11 cellular contexts compared by ENCODE assay signal in genomic region chr6:28811873-28812272, GRCh38.
DNase-seq lines count a peak whose midpoint lies in the region; ATAC-seq, FAIRE-seq and TF ChIP-seq lines count a peak whose summit lies in the region.
"Had no signal": no experiment of that assay in that cellular context is flagged by ENCODE, and none has a peak within 500 bp of the region (broad histone marks: within the 10 kb centered on the region; RNA-seq: fewer than 3 reads in every experiment).

No MANE protein-coding gene starts in this region.

- H4K20me1 ChIP-seq in astrocyte (ENCODE audit: insufficient read depth, low read length) = no peaks in the 10 kb centered on the region
- no peaks in the 10 kb centered on the region for H4K20me1 ChIP-seq in smooth muscle cell (ENCODE audit: low read depth)

- TF ChIP-seq CTCF in MCF 10A (IDR thresholded peaks at IDR 0.05; ENCODE audit: unreplicated experiment) (no peak), breast epithelium (IDR thresholded peaks at IDR 0.05) (no peak), astrocyte (IDR thresholded peaks at IDR 0.05; ENCODE audit: insufficient read depth, low read depth, low read length) (no peak), gastroesophageal sphincter (IDR thresholded peaks at IDR 0.05) (no peak), smooth muscle cell (IDR thresholded peaks at IDR 0.05; ENCODE audit: borderline replicate concordance, insufficient read depth, poor library complexity, severe bottlenecking) (no peak)

- H3K36me3 Mint-ChIP-seq in MCF 10A (ENCODE audit: insufficient read depth, unreplicated experiment) = peaks cover 14% of the 10 kb centered on the region
- peaks cover 2% of the 10 kb centered on the region for H3K36me3 Mint-ChIP-seq in astrocyte (ENCODE audit: low read depth, unreplicated experiment)
- peaks cover 4 to 14% of the 10 kb centered on the region in 2 donors for H3K36me3 Mint-ChIP-seq in stimulated activated naive B cell treated with anti-CD40 and anti-IgM and Interleukin-4, amounts not matched to agents 10 μg/mL and 1 μg/mL and 100 μg/mL, for 72 hours
- H3K36me3 Mint-ChIP-seq: CD8-positive, alpha-beta T cell had no signal

- CTCF ChIA-PET in MCF 10A (lab: Yijun Ruan, JAX) = interaction anchor here (0.6 to 1.8 kb wide), 5 partner anchors 21 to 1482 kb away, joined by 3 to 4 read pairs (median 3); no protein-coding TSS in a partner anchor

- no peak for TF ChIP-seq EP300 in gastroesophageal sphincter (IDR thresholded peaks at IDR 0.05)

- TF ChIP-seq POLR2A in breast epithelium (IDR thresholded peaks at IDR 0.05) = no peak
- TF ChIP-seq POLR2A in gastroesophageal sphincter (IDR thresholded peaks at IDR 0.05) = no peak

- no peak overlapping the region for H3K27ac Mint-ChIP-seq in MCF 10A (ENCODE audit: low read depth, unreplicated experiment)
- no peak overlapping the region for H3K27ac Mint-ChIP-seq in astrocyte (ENCODE audit: unreplicated experiment)
- H3K27ac Mint-ChIP-seq in stimulated activated naive B cell treated with anti-CD40 and anti-IgM and Interleukin-4, amounts not matched to agents 10 μg/mL and 1 μg/mL and 100 μg/mL, for 72 hours = peak overlapping the region; percentile 6
- H3K27ac Mint-ChIP-seq: CD8-positive, alpha-beta T cell had no signal

- WGBS in gastroesophageal sphincter (ENCODE audit: low coverage in 1 of 2), 2 donors = 0 to 1% methylated on average over 4 to 7 of the region's 7 CpGs
- WGBS in smooth muscle cell (ENCODE audit: low lambda C conversion rate) = 3% methylated on average over 7 of the region's 7 CpGs

- BruUV-seq in MCF 10A (replicated peaks; lab: Mats Ljungman, UMichigan) = no TSS peak

- H3K27me3 Mint-ChIP-seq in MCF 10A (ENCODE audit: insufficient read depth, unreplicated experiment) (no peaks in the 10 kb centered on the region), astrocyte (ENCODE audit: low read depth, unreplicated experiment) (peaks cover 82% of the 10 kb centered on the region)
- peaks cover 90 to 99% of the 10 kb centered on the region in 2 donors for H3K27me3 Mint-ChIP-seq in stimulated activated naive B cell treated with anti-CD40 and anti-IgM and Interleukin-4, amounts not matched to agents 10 μg/mL and 1 μg/mL and 100 μg/mL, for 72 hours

- peaks cover 14% of the 10 kb centered on the region for H3K4me1 Mint-ChIP-seq in MCF 10A (ENCODE audit: insufficient read depth, unreplicated experiment)
- H3K4me1 Mint-ChIP-seq in astrocyte (ENCODE audit: low read depth, unreplicated experiment) = peaks cover 7% of the 10 kb centered on the region
- H3K4me1 Mint-ChIP-seq in stimulated activated naive B cell treated with anti-CD40 and anti-IgM and Interleukin-4, amounts not matched to agents 10 μg/mL and 1 μg/mL and 100 μg/mL, for 72 hours = peaks cover 8 to 10% of the 10 kb centered on the region in 2 donors

- no peaks in the 10 kb centered on the region for H3K79me2 ChIP-seq in astrocyte (ENCODE audit: insufficient read depth, low read length)
- no peaks in the 10 kb centered on the region for H3K79me2 ChIP-seq in smooth muscle cell (ENCODE audit: low read depth)

- H3K9me3 ChIP-seq in breast epithelium (no peaks in the 10 kb centered on the region), astrocyte (ENCODE audit: insufficient read depth, low read depth, low read length) (no peaks in the 10 kb centered on the region), gastroesophageal sphincter (peaks cover 0 to 6% (median 0%) of the 10 kb centered on the region in 3 donors), smooth muscle cell (replicated peaks; ENCODE audit: low read depth) (no peaks in the 10 kb centered on the region)
- H3K9me3 ChIP-seq: mucosa of descending colon had no signal

- no peak for ATAC-seq in stimulated activated naive B cell treated with anti-CD40 and anti-IgM and Interleukin-4, amounts not matched to agents 10 μg/mL and 1 μg/mL and 100 μg/mL, for 72 hours (replicated peaks)
- no peak for ATAC-seq in gastroesophageal sphincter
- ATAC-seq: CD8-positive, alpha-beta T cell; mucosa of descending colon had no signal

- H3K27ac ChIP-seq in breast epithelium (no peak overlapping the region), astrocyte (ENCODE audit: low read depth, low read length) (no peak overlapping the region), gastroesophageal sphincter (no peak overlapping the region), smooth muscle cell (ENCODE audit: low read depth) (no peak overlapping the region)

- H2AFZ ChIP-seq in astrocyte (ENCODE audit: low read depth, low read length) (no peak overlapping the region), smooth muscle cell (ENCODE audit: low read depth) (no peak overlapping the region)

- H3K36me3 ChIP-seq in breast epithelium (no peaks in the 10 kb centered on the region), astrocyte (ENCODE audit: insufficient read depth, low read length) (no peaks in the 10 kb centered on the region), gastroesophageal sphincter (no peaks in the 10 kb centered on the region), smooth muscle cell (ENCODE audit: low read depth) (no peaks in the 10 kb centered on the region)

- peak overlapping the region; percentile 21 for H3K4me3 Mint-ChIP-seq in MCF 10A (ENCODE audit: unreplicated experiment)
- H3K4me3 Mint-ChIP-seq in astrocyte (ENCODE audit: unreplicated experiment) = no peak overlapping the region
- H3K4me3 Mint-ChIP-seq in stimulated activated naive B cell treated with anti-CD40 and anti-IgM and Interleukin-4, amounts not matched to agents 10 μg/mL and 1 μg/mL and 100 μg/mL, for 72 hours = no peak overlapping the region
- H3K4me3 Mint-ChIP-seq: CD8-positive, alpha-beta T cell had no signal

- H3F3A ChIP-seq in smooth muscle cell (ENCODE audit: low read depth) = no peaks in the 10 kb centered on the region

- H3K4me2 ChIP-seq in astrocyte (ENCODE audit: low read length) (peak overlapping the region; percentile 23), smooth muscle cell (no peak overlapping the region)

- DNase-seq in MCF 10A (ENCODE audit: unreplicated experiment) = no peak
- no peak for DNase-seq in breast epithelium (ENCODE audit: low spot score in 2 of 2)
- peak; percentile 5 for DNase-seq in MV-4-11 (lab: John Stamatoyannopoulos, UW)
- peak; percentile 4 for DNase-seq in astrocyte (ENCODE audit: low read depth)
- DNase-seq in stimulated activated naive B cell treated with anti-CD40 and anti-IgM and Interleukin-4, amounts not matched to agents 10 μg/mL and 1 μg/mL and 100 μg/mL, for 72 hours = no peak
- DNase-seq in NCI-H774 (lab: John Stamatoyannopoulos, UW) = no peak
- no peak for DNase-seq in smooth muscle cell (lab: John Stamatoyannopoulos, UW; ENCODE audit: unreplicated experiment)
- DNase-seq: CD8-positive, alpha-beta T cell; mucosa of descending colon; NCI-H1436 treated with DMSO at 0.1 percent for 48 hours had no signal

- FAIRE-seq in astrocyte (lab: Jason Lieb, UNC) = no peak

- H3K4me1 ChIP-seq in breast epithelium (no peaks in the 10 kb centered on the region), astrocyte (ENCODE audit: insufficient read depth, low read length) (peaks cover 6% of the 10 kb centered on the region), gastroesophageal sphincter (peaks cover 0 to 15% (median 0%) of the 10 kb centered on the region in 3 donors), smooth muscle cell (ENCODE audit: low read depth) (peaks cover 15% of the 10 kb centered on the region)

- H3K9ac ChIP-seq in astrocyte (ENCODE audit: low read length) (no peak overlapping the region), smooth muscle cell (ENCODE audit: low read depth) (no peak overlapping the region)

- H3K4me3 ChIP-seq in breast epithelium = no peak overlapping the region
- H3K4me3 ChIP-seq in astrocyte (ENCODE audit: insufficient read depth, low read depth, low read length) = no peak overlapping the region
- no peak overlapping the region for H3K4me3 ChIP-seq in gastroesophageal sphincter
- no peak overlapping the region for H3K4me3 ChIP-seq in smooth muscle cell
- H3K4me3 ChIP-seq: mucosa of descending colon had no signal

- H3K9me3 Mint-ChIP-seq in MCF 10A (ENCODE audit: unreplicated experiment) (no peaks in the 10 kb centered on the region), astrocyte (ENCODE audit: unreplicated experiment) (peaks cover 9% of the 10 kb centered on the region)
- peaks cover 5 to 13% of the 10 kb centered on the region in 2 donors for H3K9me3 Mint-ChIP-seq in stimulated activated naive B cell treated with anti-CD40 and anti-IgM and Interleukin-4, amounts not matched to agents 10 μg/mL and 1 μg/mL and 100 μg/mL, for 72 hours

- intact Hi-C loops in MCF 10A (cut with micrococcal nuclease) (loop anchor here (1.0 to 5.0 kb wide), 2 partner anchors 85 to 170 kb away; no protein-coding TSS in a partner anchor), breast epithelium (cut with DNase I; ENCODE audit: low total_unique reads) (no loop called here)

- peaks cover 7 to 95% of the 10 kb centered on the region in 2 donors for H3K27me3 ChIP-seq in breast epithelium
- peaks cover 67% of the 10 kb centered on the region for H3K27me3 ChIP-seq in astrocyte (ENCODE audit: insufficient read depth, low read length)
- peaks cover 100% of the 10 kb centered on the region for H3K27me3 ChIP-seq in gastroesophageal sphincter
- H3K27me3 ChIP-seq in smooth muscle cell (ENCODE audit: low read depth) = peaks cover 92% of the 10 kb centered on the region

- POLR2A ChIA-PET in MCF 10A (lab: Yijun Ruan, JAX) = interaction anchor here (0.8 to 1.9 kb wide), 4 partner anchors 8 to 111 kb away, joined by 3 to 6 read pairs (median 4); no protein-coding TSS in a partner anchor

Comparison
In these comparisons a context has a peak if more than half of its experiments do, and no peak if none do; other contexts are left out.
1. DNase-seq: peak in MV-4-11 (single experiment) and astrocyte (single experiment); none in MCF 10A (single experiment), breast epithelium (0 of 2), stimulated activated naive B cell treated with anti-CD40 and anti-IgM and Interleukin-4, amounts not matched to agents 10 μg/mL and 1 μg/mL and 100 μg/mL, for 72 hours (single experiment), NCI-H774 (single experiment) and smooth muscle cell (single experiment).